Comparison of ENCODE assay signal across 17 cellular contexts in genomic region chr21:45537111-45537745, GRCh38. TPM values are rescaled to one million over a fixed set of nuclear protein-coding genes. Genes with fewer than 3 reads are reported as not detected.
A peak's percentile ranks its signal among the peaks of the same experiment; 100 is the strongest.
DNase-seq lines count a peak whose midpoint lies in the region; ATAC-seq and TF ChIP-seq lines count a peak whose summit lies in the region.
"Had no signal": no experiment of that assay in that cellular context is flagged by ENCODE, and none has a peak within 500 bp of the region (broad histone marks: within the 10 kb centered on the region; RNA-seq: fewer than 3 reads in every experiment).

No MANE protein-coding gene starts in this region.

- H3K4me1 ChIP-seq in ascending aorta = peaks cover 0 to 9% of the 10 kb centered on the region in 2 donors
- H3K4me1 ChIP-seq in stomach = peaks cover 37 to 71% (median 50%) of the 10 kb centered on the region in 4 donors

- TF ChIP-seq POLR2A in stomach (IDR thresholded peaks at IDR 0.05) = no peak

- no peak for ATAC-seq in activated CD4-positive, CD25-positive, alpha-beta regulatory T cell treated with anti-CD3 and anti-CD28 coated beads, Interleukin-2, amount 50 U/mL, for 24 hours
- ATAC-seq in left lobe of liver = no peak
- no peak for ATAC-seq in HG03097 (IDR thresholded peaks at IDR 0.05; ENCODE audit: low FRiP score, unreplicated experiment)
- ATAC-seq: naive thymus-derived CD8-positive, alpha-beta T cell had no signal

- no peak for TF ChIP-seq EP300 in stomach (IDR thresholded peaks at IDR 0.05)

- 51 to 75% (median 68%) methylated on average over 31 to 37 of the region's 37 CpGs for WGBS in stomach, 5 donors

- peak; percentile 29 for DNase-seq in activated CD4-positive, CD25-positive, alpha-beta regulatory T cell treated with anti-CD3 and anti-CD28 coated beads, Interleukin-2, amount 50 U/mL, for 72 hours
- peak; percentile 2 to 58 for DNase-seq in ascending aorta (ENCODE audit: low spot score in 2 of 2)
- DNase-seq in left lobe of liver (ENCODE audit: low spot score) = peak; percentile 43
- DNase-seq in stomach = peak; percentile 25
- DNase-seq in NCI-H774 (lab: John Stamatoyannopoulos, UW) = no peak
- no peak for DNase-seq in substantia nigra (lab: John Stamatoyannopoulos, UW)
- DNase-seq: activated T-cell treated with anti-CD3 and anti-CD28 coated beads, Interleukin-2, amount 50 U/mL, for 48 hours; effector CD4-positive, alpha-beta T cell; esophagus squamous epithelium; MV-4-11; NCI-H2029 treated with DMSO at 0.1 percent for 48 hours; NCI-H446 had no signal

- no peak overlapping the region for H3K27ac ChIP-seq in ascending aorta
- no peak overlapping the region for H3K27ac ChIP-seq in stomach
- no peak overlapping the region for H3K27ac ChIP-seq in substantia nigra (ENCODE audit: low read depth, low read length, poor library complexity, severe bottlenecking)
- H3K27ac ChIP-seq: 22Rv1, cardiac muscle cell, esophagus squamous epithelium had no signal

- no peaks in the 10 kb centered on the region for H3K36me3 ChIP-seq in ascending aorta
- H3K36me3 ChIP-seq in stomach = peaks cover 0 to 4% (median 0%) of the 10 kb centered on the region in 4 donors
- H3K36me3 ChIP-seq: cardiac muscle cell, esophagus squamous epithelium had no signal

- intact Hi-C loops in ascending aorta (cut with DNase I) (no loop called here), stomach (cut with DNase I; ENCODE audit: low total_unique reads) (no loop called here)

- H3K27me3 ChIP-seq in ascending aorta (no peaks in the 10 kb centered on the region), stomach (no peaks in the 10 kb centered on the region)
- H3K27me3 ChIP-seq: cardiac muscle cell, esophagus squamous epithelium had no signal

- TF ChIP-seq CTCF in ascending aorta (IDR thresholded peaks at IDR 0.05) = no peak
- no peak for TF ChIP-seq CTCF in stomach (IDR thresholded peaks at IDR 0.05)

- H3K9me3 ChIP-seq in ascending aorta = no peaks in the 10 kb centered on the region
- H3K9me3 ChIP-seq in stomach = no peaks in the 10 kb centered on the region
- H3K9me3 ChIP-seq: esophagus squamous epithelium had no signal

- H3K4me3 ChIP-seq in ascending aorta = no peak overlapping the region
- no peak overlapping the region for H3K4me3 ChIP-seq in stomach
- H3K4me3 ChIP-seq: cardiac muscle cell, esophagus squamous epithelium had no signal

RNA-seq across cellular contexts. Expression of gene SLC19A1, which starts 5.0 kb away (rescaled TPM):
- total RNA-seq in ascending aorta (8.4 TPM), left lobe of liver (13.7 TPM), stomach (10 to 100 TPM in 1 of 5 donors, 1 to 10 TPM in 4; 3.1 to 23.3 (median 3.9) TPM)
- 1 to 10 TPM; 2.9 to 9.9 (median 6.7) TPM for polyA plus RNA-seq in stomach

Comparison
In these comparisons a context has a peak if more than half of its experiments do, and no peak if none do; other contexts are left out.
1. DNase-seq: peak in activated CD4-positive, CD25-positive, alpha-beta regulatory T cell treated with anti-CD3 and anti-CD28 coated beads, Interleukin-2, amount 50 U/mL, for 72 hours (single experiment), ascending aorta (2 of 2), left lobe of liver (single experiment) and stomach (single experiment); none in NCI-H774 (single experiment) and substantia nigra (0 of 49).